In genomic region chr2:73987109-73987947, GRCh38 we compare ENCODE assay signal across 8 cellular contexts. TPM values are rescaled to one million over a fixed set of nuclear protein-coding genes. Genes with fewer than 3 reads are reported as not detected.
A peak's percentile ranks its signal among the peaks of the same experiment; 100 is the strongest.
DNase-seq lines count a peak whose midpoint lies in the region; ATAC-seq, FAIRE-seq and TF ChIP-seq lines count a peak whose summit lies in the region.

No MANE protein-coding gene starts in this region.

- peak overlapping the region; percentile 40 for H3K4me3 ChIP-seq in WERI-Rb-1 (ENCODE audit: low read depth, low read length)
- peak overlapping the region in 1 of 3 experiments; percentile 14 for H3K4me3 ChIP-seq in endothelial cell of umbilical vein (replicated peaks in 1 of 3; ENCODE audit: insufficient read depth in 1 of 3, low read depth in 1 of 3, low read length in 3 of 3)
- H3K4me3 ChIP-seq in neural cell (ENCODE audit: low read length): peak overlapping the region; percentile 90

- H2AFZ ChIP-seq in endothelial cell of umbilical vein (ENCODE audit: low read depth, low read length) (no peak overlapping the region), neural cell (ENCODE audit: low read depth, low read length) (no peak overlapping the region)

- no TSS peak for BruUV-seq in endothelial cell of umbilical vein (replicated peaks; lab: Mats Ljungman, UMichigan)

- DNase-seq in activated CD4-positive, CD25-positive, alpha-beta regulatory T cell treated with anti-CD3 and anti-CD28 coated beads, Interleukin-2, amount 50 U/mL, for 72 hours: no peak
- DNase-seq in WERI-Rb-1 (peak; percentile 76), endothelial cell of umbilical vein (ENCODE audit: low read depth, low spot score) (peak; percentile 58), NCI-H146 treated with DMSO at 0.1 percent for 48 hours (lab: John Stamatoyannopoulos, UW; ENCODE audit: unreplicated experiment) (no peak), COR-L47 (lab: John Stamatoyannopoulos, UW) (no peak), cerebellar nuclear complex (lab: John Stamatoyannopoulos, UW) (no peak)

- H4K20me1 ChIP-seq in endothelial cell of umbilical vein (replicated peaks; ENCODE audit: control insufficient read depth, extremely low read depth, insufficient read depth, low read length) (no peaks in the 10 kb centered on the region), neural cell (ENCODE audit: insufficient read depth) (no peaks in the 10 kb centered on the region)

- no peak for TF ChIP-seq RAD21 in neural cell (conservative IDR thresholded peaks at IDR 0.05)

- H3K36me3 ChIP-seq in WERI-Rb-1: peaks cover 57% of the 10 kb centered on the region
- H3K36me3 ChIP-seq in endothelial cell of umbilical vein (ENCODE audit: control insufficient read depth in 2 of 2, extremely low read depth in 1 of 2, insufficient read depth in 2 of 2, low read length in 2 of 2): peaks cover 0 to 8% of the 10 kb centered on the region in 2 experiments
- H3K36me3 ChIP-seq in neural cell (ENCODE audit: insufficient read depth, low read length): no peaks in the 10 kb centered on the region

- FAIRE-seq in endothelial cell of umbilical vein (lab: Jason Lieb, UNC): peak; percentile 18

- H3K9me3 ChIP-seq in WERI-Rb-1 (ENCODE audit: severe bottlenecking) (no peaks in the 10 kb centered on the region), endothelial cell of umbilical vein (replicated peaks; ENCODE audit: control insufficient read depth, insufficient read depth, low read length) (no peaks in the 10 kb centered on the region), neural cell (ENCODE audit: low read length) (no peaks in the 10 kb centered on the region)

- TF ChIP-seq CTCF in WERI-Rb-1 (IDR thresholded peaks at IDR 0.05; ENCODE audit: low read depth, low read length): peak; percentile 52
- peak in 1 of 2 donors; percentile 38 for TF ChIP-seq CTCF in endothelial cell of umbilical vein (IDR thresholded peaks at IDR 0.05; ENCODE audit: extremely low read depth in 1 of 2, insufficient read depth in 1 of 2, low read depth in 1 of 2, low read length in 2 of 2)
- TF ChIP-seq CTCF in neural cell (IDR thresholded peaks at IDR 0.05; ENCODE audit: poor library complexity, severe bottlenecking): no peak

- peaks cover 47% of the 10 kb centered on the region for H3K79me2 ChIP-seq in endothelial cell of umbilical vein (ENCODE audit: control insufficient read depth, insufficient read depth, low read length)
- peaks cover 68% of the 10 kb centered on the region for H3K79me2 ChIP-seq in neural cell (replicated peaks; ENCODE audit: insufficient read depth, low read length)

- ATAC-seq in activated CD4-positive, CD25-positive, alpha-beta regulatory T cell treated with anti-CD3 and anti-CD28 coated beads, Interleukin-2, amount 50 U/mL, for 24 hours: peak; percentile 24 to 26

- CTCF ChIA-PET in endothelial cell of umbilical vein (lab: Charles Lee): interaction anchor here (0.6 to 2.5 kb wide), 14 partner anchors 8 to 163 kb away, joined by 3 to 25 read pairs (median 4); partner anchors contain the start of gene STAMBP

- H3K9me2 ChIP-seq in neural cell (ENCODE audit: insufficient read depth, low read length): no peaks in the 10 kb centered on the region

- no peak for TF ChIP-seq EP300 in neural cell (conservative IDR thresholded peaks at IDR 0.05; ENCODE audit: poor library complexity, severe bottlenecking)

- H3K4me2 ChIP-seq in endothelial cell of umbilical vein (ENCODE audit: insufficient read depth, low read length): peak overlapping the region; percentile 36
- H3K4me2 ChIP-seq in neural cell (ENCODE audit: low read length): peak overlapping the region; percentile 97

- TF ChIP-seq POLR2A in endothelial cell of umbilical vein (IDR thresholded peaks at IDR 0.05; ENCODE audit: low read depth, low read length): no peak

- POLR2A ChIA-PET in endothelial cell of umbilical vein (lab: Charles Lee): interaction anchor here (0.6 to 0.9 kb wide), 2 partner anchors 17 to 136 kb away, joined by 3 to 5 read pairs; no protein-coding TSS in a partner anchor

- H3K27ac ChIP-seq in WERI-Rb-1 (no peak overlapping the region; the same call in 1 of the 2 replicates), endothelial cell of umbilical vein (ENCODE audit: insufficient read depth, low read depth, low read length) (no peak overlapping the region), neural cell (ENCODE audit: low read length) (no peak overlapping the region)

- H3K9me1 ChIP-seq in endothelial cell of umbilical vein (replicated peaks; ENCODE audit: control insufficient read depth, extremely low read depth, insufficient read depth, low read length): no peaks in the 10 kb centered on the region

- dilution Hi-C loops in endothelial cell of umbilical vein (cut with MboI; ENCODE audit: extremely low pct_ligation_motif_present, low sequenced_read_pairs): no loop called here

- peaks cover 27% of the 10 kb centered on the region for H3K4me1 ChIP-seq in endothelial cell of umbilical vein (ENCODE audit: control insufficient read depth, extremely low read depth, insufficient read depth, low read length)

- H3K27me3 ChIP-seq in WERI-Rb-1 (ENCODE audit: insufficient read depth, low read depth, severe bottlenecking) (no peaks in the 10 kb centered on the region), endothelial cell of umbilical vein (ENCODE audit: control insufficient read depth in 2 of 2, insufficient read depth in 2 of 2, low read length in 2 of 2) (no peaks in the 10 kb centered on the region), neural cell (ENCODE audit: insufficient read depth, low read depth, low read length) (peaks cover 11% of the 10 kb centered on the region)

- H3K9ac ChIP-seq in endothelial cell of umbilical vein (replicated peaks; ENCODE audit: extremely low read depth, insufficient read depth, low read length): no peak overlapping the region
- peak overlapping the region; percentile 38 for H3K9ac ChIP-seq in neural cell (ENCODE audit: low read length)

- no peaks in the 10 kb centered on the region for H3F3A ChIP-seq in neural cell (ENCODE audit: insufficient read depth, low read length, poor library complexity, severe bottlenecking)

- intact Hi-C loops in endothelial cell of umbilical vein (cut with micrococcal nuclease): loop anchor here (1.0 to 10.0 kb wide), 2 partner anchors 15 to 157 kb away; partner anchors contain the start of gene BOLA3

TF ChIP-seq in endothelial cell of umbilical vein, 7 proteins besides CTCF, POLR2A, EP300 and RAD21:
- TF ChIP-seq FOS (IDR thresholded peaks at IDR 0.05; ENCODE audit: borderline replicate concordance, insufficient read depth, low read length): no peak
- no peak for TF ChIP-seq POLR2AphosphoS5 (IDR thresholded peaks at IDR 0.05; ENCODE audit: insufficient read depth, low read depth, low read length)
- no peak for TF ChIP-seq MYC (IDR thresholded peaks at IDR 0.05; ENCODE audit: low read depth, low read length)
- TF ChIP-seq GATA2 (IDR thresholded peaks at IDR 0.05; ENCODE audit: insufficient read depth, insufficient read length, low read depth, low read length): no peak

TF ChIP-seq in neural cell, 6 proteins besides CTCF, POLR2A, EP300 and RAD21:
- TF ChIP-seq EZH2 (IDR thresholded peaks at IDR 0.05; ENCODE audit: borderline replicate concordance, insufficient read depth, low read length, poor library complexity, severe bottlenecking): no peak
- TF ChIP-seq SMC3 (conservative IDR thresholded peaks at IDR 0.05; ENCODE audit: poor library complexity): no peak
- TF ChIP-seq TAF1 (IDR thresholded peaks at IDR 0.05; ENCODE audit: low read depth): no peak
- TF ChIP-seq POLR2AphosphoS5 (IDR thresholded peaks at IDR 0.05): no peak
- TF ChIP-seq MXI1 (conservative IDR thresholded peaks at IDR 0.05; ENCODE audit: poor library complexity, severe bottlenecking): no peak
- no peak for TF ChIP-seq REST (IDR thresholded peaks at IDR 0.05; ENCODE audit: borderline replicate concordance)

RNA-seq across cellular contexts. Expression of gene TET3, which starts 2.6 kb away (rescaled TPM):
- 14.7 and 15.6 TPM in 2 replicates for total RNA-seq in endothelial cell of umbilical vein
- 3.0 and 3.4 TPM in 2 replicates for polyA plus RNA-seq in endothelial cell of umbilical vein
- 3.4 and 3.6 TPM in 2 replicates for polyA plus RNA-seq in endothelial cell of umbilical vein (2011; cell fraction: cytosol; rRNA removed)
- 13.8 and 14.6 TPM in 2 replicates for polyA plus RNA-seq in endothelial cell of umbilical vein (2011; cell fraction: nucleus; rRNA removed)
- polyA plus RNA-seq in endothelial cell of umbilical vein (2012): 6.5 and 7.4 TPM in 2 replicates
- polyA minus RNA-seq in endothelial cell of umbilical vein: 10.6 and 11.2 TPM in 2 replicates
- 9.1 TPM for polyA minus RNA-seq in endothelial cell of umbilical vein (2011; cell fraction: cytosol; rRNA and poly(A)+ RNA removed)
- 13.2 and 15.1 TPM in 2 replicates for polyA minus RNA-seq in endothelial cell of umbilical vein (2011; cell fraction: nucleus; rRNA and poly(A)+ RNA removed)
- 18.2 and 19.6 TPM in 2 replicates for polyA plus RNA-seq in neural cell
- polyA minus RNA-seq in neural cell: 46.0 and 58.6 TPM in 2 replicates

Comparison
In these comparisons a context has a peak if more than half of its experiments do, and no peak if none do; other contexts are left out.
1. DNase-seq: peak in WERI-Rb-1 (single experiment) and endothelial cell of umbilical vein (single experiment); none in activated CD4-positive, CD25-positive, alpha-beta regulatory T cell treated with anti-CD3 and anti-CD28 coated beads, Interleukin-2, amount 50 U/mL, for 72 hours (single experiment), NCI-H146 treated with DMSO at 0.1 percent for 48 hours (single experiment), COR-L47 (single experiment) and cerebellar nuclear complex (0 of 2).